In genomic region chrX:101411984-101412383, GRCh38 we compare ENCODE assay signal across 28 cellular contexts. TPM values are rescaled to one million over a fixed set of nuclear protein-coding genes. Genes with fewer than 3 reads are reported as not detected.
DNase-seq lines count a peak whose midpoint lies in the region; ATAC-seq and TF ChIP-seq lines count a peak whose summit lies in the region.
"Had no signal": no experiment of that assay in that cellular context is flagged by ENCODE, and none has a peak within 500 bp of the region (broad histone marks: within the 10 kb centered on the region; RNA-seq: fewer than 3 reads in every experiment).

No MANE protein-coding gene starts in this region.

- intact Hi-C loops in dorsolateral prefrontal cortex (cut with DNase I), result no loop called here

- no peak for DNase-seq in stimulated activated naive CD8-positive, alpha-beta T cell treated with anti-CD3 and anti-CD28 coated beads, Interleukin-15, amount 100 ng/mL, for 72 hours
- DNase-seq in NOMO-1 treated with DMSO at 0.1 percent for 48 hours (lab: John Stamatoyannopoulos, UW; ENCODE audit: unreplicated experiment), result peak; percentile 62
- DNase-seq in dorsolateral prefrontal cortex, result no peak
- no peak for DNase-seq in stimulated activated naive B cell treated with anti-CD40 and anti-IgM and Interleukin-4, amounts not matched to agents 10 μg/mL and 1 μg/mL and 100 μg/mL, for 72 hours
- no peak for DNase-seq in NCI-H226
- DNase-seq in NCI-H1694 (lab: John Stamatoyannopoulos, UW), result no peak
- DNase-seq: activated CD4-positive, alpha-beta T cell treated with anti-CD3 and anti-CD28 coated beads, Interleukin-2, amount 50 U/mL, for 1 hour; activated naive CD8-positive, alpha-beta T cell treated with anti-CD3 and anti-CD28 coated beads, Interleukin-2, amount 10 ng/mL, durations not matched to agents 7 days and 5 days; C1 segment of cervical spinal cord; central memory CD4-positive, alpha-beta T cell; EL; foreskin melanocyte; NCI-H1092; NCI-H187 treated with DMSO at 0.1 percent for 48 hours; NCI-H2171 treated with DMSO at 0.1 percent for 48 hours; NCI-H526 treated with DMSO at 0.1 percent for 48 hours; sigmoid colon; stimulated activated CD4-positive, alpha-beta T cell treated with anti-CD3 and anti-CD28 coated beads, Interleukin-4, amount 100 ng/mL, for 4 hours; testis; uterus had no signal

- H3K9me3 Mint-ChIP-seq in stimulated activated naive CD8-positive, alpha-beta T cell treated with anti-CD3 and anti-CD28 coated beads, Interleukin-15, Interleukin-2, amounts not matched to agents 100 ng/mL and 50 ng/mL, for 24 hours, result no peaks in the 10 kb centered on the region
- no peaks in the 10 kb centered on the region for H3K9me3 Mint-ChIP-seq in stimulated activated naive CD8-positive, alpha-beta T cell treated with anti-CD3 and anti-CD28 coated beads, Interleukin-15, amount 100 ng/mL, for 72 hours
- H3K9me3 Mint-ChIP-seq in stimulated activated naive B cell treated with anti-CD40 and anti-IgM and Interleukin-4, amounts not matched to agents 10 μg/mL and 1 μg/mL and 100 μg/mL, for 72 hours, result peaks cover 2 to 5% of the 10 kb centered on the region in 2 donors
- H3K9me3 Mint-ChIP-seq: activated naive CD8-positive, alpha-beta T cell treated with anti-CD3 and anti-CD28 coated beads, Interleukin-2, amount 10 ng/mL, durations not matched to agents 7 days and 5 days; activated T-helper 2 cell treated with anti-CD3 and anti-CD28 coated beads, Interferon-gamma antibody, Interleukin-2, Interleukin-4, amounts not matched to agents 10 μg/mL and 5 μg/mL and 100 μg/mL, durations not matched to agents 14 hours and 24 hours and 36 hours; T-helper 1 cell treated with Interleukin-12 subunit alpha and Interleukin-12 subunit beta and Interleukin-4 antibody, amounts not matched to agents 30 μg/mL and 1 μg/mL, for 36 hours had no signal

- H3K27ac Mint-ChIP-seq in stimulated activated naive CD8-positive, alpha-beta T cell treated with anti-CD3 and anti-CD28 coated beads, Interleukin-15, Interleukin-2, amounts not matched to agents 100 ng/mL and 50 ng/mL, for 24 hours, result peak overlapping the region; percentile 21
- no peak overlapping the region for H3K27ac Mint-ChIP-seq in stimulated activated naive CD8-positive, alpha-beta T cell treated with anti-CD3 and anti-CD28 coated beads, Interleukin-15, amount 100 ng/mL, for 72 hours
- peak overlapping the region; percentile 92 for H3K27ac Mint-ChIP-seq in stimulated activated naive B cell treated with anti-CD40 and anti-IgM and Interleukin-4, amounts not matched to agents 10 μg/mL and 1 μg/mL and 100 μg/mL, for 72 hours
- H3K27ac Mint-ChIP-seq: activated naive CD8-positive, alpha-beta T cell treated with anti-CD3 and anti-CD28 coated beads, Interleukin-2, amount 10 ng/mL, durations not matched to agents 7 days and 5 days; activated T-helper 2 cell treated with anti-CD3 and anti-CD28 coated beads, Interferon-gamma antibody, Interleukin-2, Interleukin-4, amounts not matched to agents 10 μg/mL and 5 μg/mL and 100 μg/mL, durations not matched to agents 14 hours and 24 hours and 36 hours; progenitor cell of endocrine pancreas; T-helper 1 cell treated with Interleukin-12 subunit alpha and Interleukin-12 subunit beta and Interleukin-4 antibody, amounts not matched to agents 30 μg/mL and 1 μg/mL, for 36 hours had no signal

- ATAC-seq in stimulated activated naive CD8-positive, alpha-beta T cell treated with anti-CD3 and anti-CD28 coated beads, Interleukin-15, amount 100 ng/mL, for 72 hours, result no peak
- ATAC-seq in stimulated activated naive B cell treated with anti-CD40 and anti-IgM and Interleukin-4, amounts not matched to agents 10 μg/mL and 1 μg/mL and 100 μg/mL, for 72 hours (replicated peaks), result no peak
- no peak for ATAC-seq in HG02852 (IDR thresholded peaks at IDR 0.05; ENCODE audit: unreplicated experiment)

- no peaks in the 10 kb centered on the region for H3K27me3 Mint-ChIP-seq in stimulated activated naive CD8-positive, alpha-beta T cell treated with anti-CD3 and anti-CD28 coated beads, Interleukin-15, Interleukin-2, amounts not matched to agents 100 ng/mL and 50 ng/mL, for 24 hours
- no peaks in the 10 kb centered on the region for H3K27me3 Mint-ChIP-seq in stimulated activated naive CD8-positive, alpha-beta T cell treated with anti-CD3 and anti-CD28 coated beads, Interleukin-15, amount 100 ng/mL, for 72 hours
- peaks cover 0 to 4% of the 10 kb centered on the region in 2 donors for H3K27me3 Mint-ChIP-seq in stimulated activated naive B cell treated with anti-CD40 and anti-IgM and Interleukin-4, amounts not matched to agents 10 μg/mL and 1 μg/mL and 100 μg/mL, for 72 hours
- H3K27me3 Mint-ChIP-seq: activated naive CD8-positive, alpha-beta T cell treated with anti-CD3 and anti-CD28 coated beads, Interleukin-2, amount 10 ng/mL, durations not matched to agents 7 days and 5 days; progenitor cell of endocrine pancreas had no signal

- H3K4me3 Mint-ChIP-seq in stimulated activated naive CD8-positive, alpha-beta T cell treated with anti-CD3 and anti-CD28 coated beads, Interleukin-15, Interleukin-2, amounts not matched to agents 100 ng/mL and 50 ng/mL, for 24 hours, result no peak overlapping the region
- H3K4me3 Mint-ChIP-seq in stimulated activated naive CD8-positive, alpha-beta T cell treated with anti-CD3 and anti-CD28 coated beads, Interleukin-15, amount 100 ng/mL, for 72 hours, result no peak overlapping the region
- peak overlapping the region in 1 of 2 donors; percentile 44 for H3K4me3 Mint-ChIP-seq in stimulated activated naive B cell treated with anti-CD40 and anti-IgM and Interleukin-4, amounts not matched to agents 10 μg/mL and 1 μg/mL and 100 μg/mL, for 72 hours
- H3K4me3 Mint-ChIP-seq: activated naive CD8-positive, alpha-beta T cell treated with anti-CD3 and anti-CD28 coated beads, Interleukin-2, amount 10 ng/mL, durations not matched to agents 7 days and 5 days; T-helper 1 cell treated with Interleukin-12 subunit alpha and Interleukin-12 subunit beta and Interleukin-4 antibody, amounts not matched to agents 30 μg/mL and 1 μg/mL, for 36 hours had no signal

- H3K4me3 ChIP-seq in dorsolateral prefrontal cortex, result peak overlapping the region in 1 of 59 donors; percentile 10
- H3K4me3 ChIP-seq: esophagus muscularis mucosa, sigmoid colon, testis, uterus had no signal

- peak overlapping the region in 30 of 59 donors; percentile 2 to 94 (median 35) for H3K27ac ChIP-seq in dorsolateral prefrontal cortex
- H3K27ac ChIP-seq: testis, uterus had no signal

- peaks cover 53% of the 10 kb centered on the region for H3K4me1 Mint-ChIP-seq in stimulated activated naive CD8-positive, alpha-beta T cell treated with anti-CD3 and anti-CD28 coated beads, Interleukin-15, Interleukin-2, amounts not matched to agents 100 ng/mL and 50 ng/mL, for 24 hours (ENCODE audit: low read depth)
- H3K4me1 Mint-ChIP-seq in stimulated activated naive CD8-positive, alpha-beta T cell treated with anti-CD3 and anti-CD28 coated beads, Interleukin-15, amount 100 ng/mL, for 72 hours, result peaks cover 48% of the 10 kb centered on the region
- peaks cover 32 to 41% of the 10 kb centered on the region in 2 donors for H3K4me1 Mint-ChIP-seq in stimulated activated naive B cell treated with anti-CD40 and anti-IgM and Interleukin-4, amounts not matched to agents 10 μg/mL and 1 μg/mL and 100 μg/mL, for 72 hours

- peaks cover 0 to 48% (median 10%) of the 10 kb centered on the region in 45 donors for H3K27me3 ChIP-seq in dorsolateral prefrontal cortex
- H3K27me3 ChIP-seq: esophagus muscularis mucosa, sigmoid colon, testis, uterus had no signal

- no peak for TF ChIP-seq CTCF in dorsolateral prefrontal cortex (IDR thresholded peaks at IDR 0.05 in 54 of 56, conservative IDR thresholded peaks at IDR 0.05 in 2 of 56; ENCODE audit: low read depth in 1 of 56, partially characterized antibody in 56 of 56)

- peaks cover 22% of the 10 kb centered on the region for H3K36me3 Mint-ChIP-seq in stimulated activated naive CD8-positive, alpha-beta T cell treated with anti-CD3 and anti-CD28 coated beads, Interleukin-15, Interleukin-2, amounts not matched to agents 100 ng/mL and 50 ng/mL, for 24 hours (ENCODE audit: low read depth)
- H3K36me3 Mint-ChIP-seq in stimulated activated naive B cell treated with anti-CD40 and anti-IgM and Interleukin-4, amounts not matched to agents 10 μg/mL and 1 μg/mL and 100 μg/mL, for 72 hours, result peaks cover 18 to 23% of the 10 kb centered on the region in 2 donors

RNA-seq across cellular contexts. Expression of gene HNRNPH2, which starts 4.0 kb away (rescaled TPM):
- 100 to 1,000 TPM in 8 of 120 experiments, 10 to 100 TPM in 112; 46.4 to 112 (median 81.5) TPM for total RNA-seq in dorsolateral prefrontal cortex

RNA-seq across cellular contexts. Expression of gene GLA, which starts 4.3 kb away (rescaled TPM):
- total RNA-seq in dorsolateral prefrontal cortex, result 10 to 100 TPM in 117 of 120 experiments, 1 to 10 TPM in 3; 8.9 to 38.7 (median 15.0) TPM

RNA-seq across cellular contexts. Expression of gene RPL36A, which starts 21.2 kb away (rescaled TPM):
- 100 to 1,000 TPM in 21 of 120 experiments, 10 to 100 TPM in 99; 23.1 to 180 (median 63.0) TPM for total RNA-seq in dorsolateral prefrontal cortex

RNA-seq across cellular contexts. Expression of gene BTK, which starts 26.0 kb away (rescaled TPM):
- total RNA-seq in dorsolateral prefrontal cortex, result 10 to 100 TPM in 3 of 120 experiments, 1 to 10 TPM in 117; 1.5 to 11.7 (median 4.6) TPM
- total RNA-seq: lung microvascular endothelial cell, progenitor cell of endocrine pancreas, RPMI7951 had no signal

Comparison
In these comparisons a context has a peak if more than half of its experiments do, and no peak if none do; other contexts are left out.
1. H3K27ac Mint-ChIP-seq: peak in stimulated activated naive CD8-positive, alpha-beta T cell treated with anti-CD3 and anti-CD28 coated beads, Interleukin-15, Interleukin-2, amounts not matched to agents 100 ng/mL and 50 ng/mL, for 24 hours (single experiment) and stimulated activated naive B cell treated with anti-CD40 and anti-IgM and Interleukin-4, amounts not matched to agents 10 μg/mL and 1 μg/mL and 100 μg/mL, for 72 hours (single experiment); none in stimulated activated naive CD8-positive, alpha-beta T cell treated with anti-CD3 and anti-CD28 coated beads, Interleukin-15, amount 100 ng/mL, for 72 hours (0 of 2).